Comparison of ENCODE assay signal across 1 cellular context in genomic region chr10:48568131-48568530, GRCh38.
TF ChIP-seq lines count a peak whose summit lies in the region.

No MANE protein-coding gene starts in this region.

TF ChIP-seq in IMR-90, 13 proteins besides CTCF, POLR2A, EP300 and RAD21 (continued from another document):
- TF ChIP-seq ELK1 (IDR thresholded peaks at IDR 0.05; ENCODE audit: borderline replicate concordance, low read depth, low read length) (no peak), RFX5 (IDR thresholded peaks at IDR 0.05; ENCODE audit: low read depth, low read length) (no peak)
